In the genomic region with DNA sequence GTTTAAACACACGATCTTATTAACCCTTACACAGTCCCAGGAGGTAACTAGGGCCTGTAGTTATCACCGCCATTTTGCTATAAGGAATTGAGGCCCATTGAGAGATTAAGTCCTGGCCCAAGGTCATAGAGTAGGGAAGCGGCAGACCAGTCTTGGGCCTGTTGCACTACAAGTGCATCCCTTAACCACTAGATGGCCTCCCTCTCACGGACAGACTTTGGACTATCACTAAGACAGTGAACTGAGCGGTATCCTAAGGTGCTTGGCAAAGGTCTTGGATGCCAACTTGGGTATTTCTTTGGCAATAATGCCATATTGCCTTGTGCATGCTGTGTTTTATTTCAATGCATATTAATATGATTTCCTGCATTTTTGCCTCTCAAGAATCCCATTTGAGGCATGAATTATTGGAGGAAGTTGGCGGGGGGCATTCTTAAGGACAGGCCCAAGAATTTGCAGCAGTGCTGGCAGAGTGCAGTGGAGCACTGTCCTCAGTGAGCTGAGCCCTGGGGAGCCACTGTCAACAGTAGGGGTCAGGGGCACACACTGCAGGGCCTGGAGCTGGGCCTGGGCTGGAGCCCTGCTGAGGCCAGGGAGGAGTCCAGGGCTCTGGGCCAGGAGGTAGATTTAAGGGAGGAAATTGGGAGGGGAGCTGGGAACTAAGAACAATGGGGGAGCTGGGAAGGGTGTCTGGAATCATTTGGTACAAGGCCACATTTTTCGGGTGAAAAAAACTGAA, we compare ENCODE assay signal across 8 cellular contexts.
A peak's percentile ranks its signal among the peaks of the same experiment; 100 is the strongest.
DNase-seq lines count a peak whose midpoint lies in the region; ATAC-seq and TF ChIP-seq lines count a peak whose summit lies in the region.

No MANE protein-coding gene starts in this region.

- peaks cover 8% of the 10 kb centered on the region for H3K9me3 Mint-ChIP-seq in endodermal cell

- no peaks in the 10 kb centered on the region for H3K4me1 Mint-ChIP-seq in endodermal cell

- no peak overlapping the region for H2AFZ ChIP-seq in osteoblast (ENCODE audit: low read length)

- POLR2A ChIA-PET in HEK293T (lab: Yijun Ruan, JAX), result no interaction called here

- no peak overlapping the region for H3K27ac Mint-ChIP-seq in endodermal cell

- CTCF ChIA-PET in HEK293T (lab: Yijun Ruan, JAX), result interaction anchor here (0.8 to 0.9 kb wide), 2 partner anchors 15 to 115 kb away, joined by 3 to 4 read pairs; no protein-coding TSS in a partner anchor

- ATAC-seq in HG03159 (IDR thresholded peaks at IDR 0.05; ENCODE audit: unreplicated experiment), result no peak

- TF ChIP-seq CTCF in endodermal cell (conservative IDR thresholded peaks at IDR 0.05), result peak; percentile 81
- TF ChIP-seq CTCF in osteoblast (IDR thresholded peaks at IDR 0.05; ENCODE audit: extremely low read depth, low read depth, low read length), result peak; percentile 58

- H3K36me3 ChIP-seq in endodermal cell (ENCODE audit: control insufficient read depth, insufficient read depth, low read length) (no peaks in the 10 kb centered on the region), osteoblast (ENCODE audit: insufficient read depth, low read length) (no peaks in the 10 kb centered on the region)

- H3K27ac ChIP-seq in endodermal cell (ENCODE audit: low read depth, low read length) (no peak overlapping the region), osteoblast (ENCODE audit: low read depth, low read length) (peak overlapping the region; percentile 73)

- H3K27me3 Mint-ChIP-seq in endodermal cell (ENCODE audit: insufficient read depth), result no peaks in the 10 kb centered on the region

- DNase-seq in NK-92 treated with Interleukin-12 subunit alpha and Interleukin-12 subunit beta, amount 100 ng/mL, for 24 hours (lab: John Stamatoyannopoulos, UW), result peak; percentile 17
- no peak for DNase-seq in NK-92 (lab: John Stamatoyannopoulos, UW; ENCODE audit: unreplicated experiment)
- DNase-seq in HEK293T (ENCODE audit: extremely low spot score), result peak; percentile 45
- DNase-seq in OCI-M1 (lab: John Stamatoyannopoulos, UW), result peak; percentile 61
- DNase-seq in endodermal cell, result peak; percentile 77
- DNase-seq in osteoblast (ENCODE audit: insufficient read length, low spot score, missing footprints), result peak; percentile 85
- no peak for DNase-seq in GM19238 (ENCODE audit: insufficient read length, low spot score)

- H3K4me2 ChIP-seq in osteoblast (ENCODE audit: insufficient read depth, low read length), result no peak overlapping the region

- no peaks in the 10 kb centered on the region for H4K20me1 ChIP-seq in osteoblast (ENCODE audit: insufficient read depth, low read length)

- H3K4me3 ChIP-seq in endodermal cell (ENCODE audit: low read length) (no peak overlapping the region), osteoblast (ENCODE audit: insufficient read depth, low read length) (no peak overlapping the region)

- no peaks in the 10 kb centered on the region for H3K9me3 ChIP-seq in endodermal cell (ENCODE audit: control insufficient read depth, low read length)
- no peaks in the 10 kb centered on the region for H3K9me3 ChIP-seq in osteoblast (ENCODE audit: low read depth, low read length)

- no peaks in the 10 kb centered on the region for H3K4me1 ChIP-seq in endodermal cell (ENCODE audit: control insufficient read depth, insufficient read depth, low read length)
- H3K4me1 ChIP-seq in osteoblast (ENCODE audit: insufficient read depth, low read length), result peaks cover 9% of the 10 kb centered on the region

- H3K9ac ChIP-seq in endodermal cell (ENCODE audit: extremely low read depth, low read length, poor library complexity, severe bottlenecking), result no peak overlapping the region

- H3K27me3 ChIP-seq in endodermal cell (ENCODE audit: control insufficient read depth, insufficient read depth, low read length, poor library complexity, severe bottlenecking) (no peaks in the 10 kb centered on the region), osteoblast (ENCODE audit: insufficient read depth, low read length) (no peaks in the 10 kb centered on the region)

- H3K79me2 ChIP-seq in osteoblast (ENCODE audit: insufficient read depth, low read length), result no peaks in the 10 kb centered on the region

- 80 to 88% methylated on average over 5 to 7 of the region's 7 CpGs for WGBS in endodermal cell (ENCODE audit: insufficient coverage in 1 of 2, insufficient read length in 1 of 2), 2 experiments

- H3K36me3 Mint-ChIP-seq in endodermal cell (ENCODE audit: low read depth), result no peaks in the 10 kb centered on the region

- no peak overlapping the region for H3K4me3 Mint-ChIP-seq in endodermal cell

TF ChIP-seq in HEK293T, 16 proteins besides CTCF, POLR2A, EP300 and RAD21:
- TF ChIP-seq FOXA1 (IDR thresholded peaks at IDR 0.05) (no peak), FOXK2 (IDR thresholded peaks at IDR 0.05) (no peak), ZNF384 (IDR thresholded peaks at IDR 0.05) (no peak), L3MBTL2 (conservative IDR thresholded peaks at IDR 0.05) (no peak), BHLHE40 (IDR thresholded peaks at IDR 0.05; ENCODE audit: borderline replicate concordance) (no peak), NFRKB (IDR thresholded peaks at IDR 0.05) (no peak), ELF4 (IDR thresholded peaks at IDR 0.05) (no peak), TARDBP (IDR thresholded peaks at IDR 0.05) (no peak), HDGF (IDR thresholded peaks at IDR 0.05; ENCODE audit: borderline replicate concordance) (no peak), ARNT (IDR thresholded peaks at IDR 0.05) (no peak), SP1 (IDR thresholded peaks at IDR 0.05) (no peak), LEF1 (IDR thresholded peaks at IDR 0.05; ENCODE audit: borderline replicate concordance) (no peak), CTBP1 (IDR thresholded peaks at IDR 0.05; ENCODE audit: borderline replicate concordance) (no peak), SUZ12 (IDR thresholded peaks at IDR 0.05) (no peak), FOXM1 (IDR thresholded peaks at IDR 0.05; ENCODE audit: borderline replicate concordance) (no peak)
- TF ChIP-seq, protein P1, sequence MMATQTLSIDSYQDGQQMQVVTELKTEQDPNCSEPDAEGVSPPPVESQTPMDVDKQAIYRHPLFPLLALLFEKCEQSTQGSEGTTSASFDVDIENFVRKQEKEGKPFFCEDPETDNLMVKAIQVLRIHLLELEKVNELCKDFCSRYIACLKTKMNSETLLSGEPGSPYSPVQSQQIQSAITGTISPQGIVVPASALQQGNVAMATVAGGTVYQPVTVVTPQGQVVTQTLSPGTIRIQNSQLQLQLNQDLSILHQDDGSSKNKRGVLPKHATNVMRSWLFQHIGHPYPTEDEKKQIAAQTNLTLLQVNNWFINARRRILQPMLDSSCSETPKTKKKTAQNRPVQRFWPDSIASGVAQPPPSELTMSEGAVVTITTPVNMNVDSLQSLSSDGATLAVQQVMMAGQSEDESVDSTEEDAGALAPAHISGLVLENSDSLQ (IDR thresholded peaks at IDR 0.05), result no peak
TF ChIP-seq in HEK293T: peak in this region for 0.

Comparison
In these comparisons a context has a peak if more than half of its experiments do, and no peak if none do; other contexts are left out.
1. DNase-seq: peak in NK-92 treated with Interleukin-12 subunit alpha and Interleukin-12 subunit beta, amount 100 ng/mL, for 24 hours (single experiment), HEK293T (single experiment), OCI-M1 (single experiment), endodermal cell (single experiment) and osteoblast (single experiment); none in NK-92 (single experiment) and GM19238 (single experiment).